20 cellular contexts compared by ENCODE assay signal in genomic region chr2:65345626-65346025, GRCh38.
"Had no signal": no experiment of that assay in that cellular context is flagged by ENCODE, and none has a peak within 500 bp of the region (broad histone marks: within the 10 kb centered on the region; RNA-seq: fewer than 3 reads in every experiment).

No MANE protein-coding gene starts in this region.

- H3K4me3 ChIP-seq: breast epithelium, coronary artery, esophagus muscularis mucosa, sigmoid colon, testis had no signal

- DNase-seq: activated B cell treated with CpG ODN at 0.5 μM for 24 hours; activated CD4-positive, alpha-beta T cell treated with anti-CD3 and anti-CD28 coated beads for 36 hours; activated CD4-positive, alpha-beta T cell treated with anti-CD3 and anti-CD28 coated beads, Interleukin-2, amount 50 U/mL, for 48 hours; activated CD8-positive, alpha-beta memory T cell treated with anti-CD3 and anti-CD28 coated beads, Interleukin-2, amount 50 U/mL, for 48 hours; activated naive CD4-positive, alpha-beta T cell; activated T-cell treated with anti-CD3 and anti-CD28 coated beads, Interleukin-2, amount 50 U/mL, for 4 hours; cerebellar nuclear complex; foreskin melanocyte; hippocampal formation; nephron progenitor cell; sigmoid colon; stimulated activated CD4-positive, alpha-beta T cell treated with anti-CD3 and anti-CD28 coated beads, Interleukin-2, amount 100 ng/mL, for 48 hours; stimulated activated CD8-positive, alpha-beta memory T cell treated with anti-CD3 and anti-CD28 coated beads, Interleukin-4, amount 100 ng/mL, for 48 hours; stimulated activated naive B cell treated with anti-CD40 and anti-IgM and Interleukin-4, amounts not matched to agents 10 μg/mL and 1 μg/mL and 100 μg/mL, for 72 hours; T-helper 17 cell; testis; trophoblast cell had no signal

- ATAC-seq: activated CD4-positive, alpha-beta T cell treated with anti-CD3 and anti-CD28 coated beads for 36 hours; activated T-cell treated with anti-CD3 and anti-CD28 coated beads, Interleukin-2, amount 50 U/mL, for 4 hours; stimulated activated naive B cell treated with anti-CD40 and anti-IgM and Interleukin-4, amounts not matched to agents 10 μg/mL and 1 μg/mL and 100 μg/mL, for 72 hours; T-helper 17 cell had no signal
